ENCODE assay signal across 1 cellular context in the genomic region with DNA sequence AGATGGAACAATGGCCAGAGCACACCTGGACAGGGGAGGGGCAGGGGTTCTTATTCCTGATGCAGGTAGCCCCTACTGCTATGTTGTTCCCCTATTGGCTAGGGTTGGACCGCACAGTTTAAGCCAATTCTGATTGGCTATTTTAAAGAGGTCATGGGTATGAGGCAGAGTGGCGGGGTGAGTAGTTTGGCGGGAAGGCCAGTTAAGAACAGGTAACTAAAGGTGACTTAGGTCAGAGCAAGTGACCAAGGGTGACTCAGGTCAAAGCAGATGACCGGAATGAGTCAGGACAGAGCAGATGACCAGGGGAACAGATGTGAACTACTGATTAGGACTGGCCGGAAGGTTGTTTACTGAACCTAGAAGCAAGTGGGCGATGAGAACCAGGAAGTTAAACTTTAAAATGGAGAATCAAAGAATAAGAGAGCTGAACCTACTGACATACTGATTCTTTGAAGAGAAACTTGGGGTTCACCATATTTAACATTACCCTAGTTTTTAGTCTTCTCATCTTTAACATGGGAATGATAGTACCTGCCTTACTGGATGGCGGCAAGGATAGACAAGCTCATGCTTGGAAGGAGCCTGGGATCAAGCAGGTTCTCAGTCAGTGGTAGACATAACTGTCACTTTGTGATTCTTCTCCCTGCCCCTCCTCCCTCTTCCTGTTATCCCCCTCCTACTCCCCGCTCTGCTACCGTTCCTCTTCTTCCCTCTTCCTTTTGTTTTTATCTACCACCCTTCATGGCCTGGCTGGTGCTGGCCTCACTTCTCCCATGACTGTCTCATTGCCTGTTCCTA.
TF ChIP-seq lines count a peak whose summit lies in the region.

No MANE protein-coding gene starts in this region.

TF ChIP-seq in K562, 482 proteins besides CTCF, POLR2A, EP300 and RAD21 (continued from another document and continues in another):
- no peak for TF ChIP-seq CBFB (CRISPR knock-in tag; IDR thresholded peaks at IDR 0.05)
- TF ChIP-seq RCOR1 (IDR thresholded peaks at IDR 0.05; ENCODE audit: borderline replicate concordance in 1 of 2, low read depth in 2 of 2, low read length in 2 of 2), result peak in 1 of 2 experiments; percentile 77; a peak in 1 of 4 replicates
- TF ChIP-seq, protein P1, sequence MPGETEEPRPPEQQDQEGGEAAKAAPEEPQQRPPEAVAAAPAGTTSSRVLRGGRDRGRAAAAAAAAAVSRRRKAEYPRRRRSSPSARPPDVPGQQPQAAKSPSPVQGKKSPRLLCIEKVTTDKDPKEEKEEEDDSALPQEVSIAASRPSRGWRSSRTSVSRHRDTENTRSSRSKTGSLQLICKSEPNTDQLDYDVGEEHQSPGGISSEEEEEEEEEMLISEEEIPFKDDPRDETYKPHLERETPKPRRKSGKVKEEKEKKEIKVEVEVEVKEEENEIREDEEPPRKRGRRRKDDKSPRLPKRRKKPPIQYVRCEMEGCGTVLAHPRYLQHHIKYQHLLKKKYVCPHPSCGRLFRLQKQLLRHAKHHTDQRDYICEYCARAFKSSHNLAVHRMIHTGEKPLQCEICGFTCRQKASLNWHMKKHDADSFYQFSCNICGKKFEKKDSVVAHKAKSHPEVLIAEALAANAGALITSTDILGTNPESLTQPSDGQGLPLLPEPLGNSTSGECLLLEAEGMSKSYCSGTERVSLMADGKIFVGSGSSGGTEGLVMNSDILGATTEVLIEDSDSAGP (CRISPR knock-in tag; IDR thresholded peaks at IDR 0.05), result no peak
- TF ChIP-seq ZNF644 (tag; IDR thresholded peaks at IDR 0.05; ENCODE audit: low read depth), result peak; percentile 92
- TF ChIP-seq SREBF2 (CRISPR knock-in tag; IDR thresholded peaks at IDR 0.05), result no peak
- TF ChIP-seq ZNF408 (CRISPR knock-in tag; IDR thresholded peaks at IDR 0.05; ENCODE audit: low read depth), result no peak
- TF ChIP-seq PRDM10 (IDR thresholded peaks at IDR 0.05; ENCODE audit: partially characterized antibody), result peak; percentile 16
- TF ChIP-seq ADNP (tag; IDR thresholded peaks at IDR 0.05), result peak; percentile 75
- no peak for TF ChIP-seq XRCC4 (IDR thresholded peaks at IDR 0.05; ENCODE audit: extremely low read depth, insufficient read depth, insufficient read length)
- 0 out of 2 replicates have a peak, but pooled peaks have one; percentile 39 for TF ChIP-seq GABPB1 (CRISPR knock-in tag; IDR thresholded peaks at IDR 0.05)
- TF ChIP-seq, protein P2, sequence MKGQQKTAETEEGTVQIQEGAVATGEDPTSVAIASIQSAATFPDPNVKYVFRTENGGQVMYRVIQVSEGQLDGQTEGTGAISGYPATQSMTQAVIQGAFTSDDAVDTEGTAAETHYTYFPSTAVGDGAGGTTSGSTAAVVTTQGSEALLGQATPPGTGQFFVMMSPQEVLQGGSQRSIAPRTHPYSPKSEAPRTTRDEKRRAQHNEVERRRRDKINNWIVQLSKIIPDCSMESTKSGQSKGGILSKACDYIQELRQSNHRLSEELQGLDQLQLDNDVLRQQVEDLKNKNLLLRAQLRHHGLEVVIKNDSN (CRISPR knock-in tag; IDR thresholded peaks at IDR 0.05), result peak; percentile 60
- TF ChIP-seq CCAR2 (IDR thresholded peaks at IDR 0.05; ENCODE audit: low read depth, low read length), result no peak
- peak; percentile 61; the same call in 1 of the 2 replicates for TF ChIP-seq EHMT2 (IDR thresholded peaks at IDR 0.05)
- TF ChIP-seq GATAD2B (IDR thresholded peaks at IDR 0.05; ENCODE audit: borderline replicate concordance), result peak; percentile 69
- peak; percentile 91 for TF ChIP-seq CBFA2T3 (IDR thresholded peaks at IDR 0.05)
- TF ChIP-seq ZNF134 (CRISPR knock-in tag; conservative IDR thresholded peaks at IDR 0.05), result no peak
- TF ChIP-seq ZKSCAN3 (CRISPR knock-in tag; IDR thresholded peaks at IDR 0.05), result 0 out of 2 replicates have a peak, but pooled peaks have one; percentile 34
- no peak for TF ChIP-seq NR1H2 (CRISPR knock-in tag; IDR thresholded peaks at IDR 0.05)
- peak; percentile 83 for TF ChIP-seq MEF2D (tag; conservative IDR thresholded peaks at IDR 0.05; ENCODE audit: low read depth)
- TF ChIP-seq ZNF586 (CRISPR knock-in tag; conservative IDR thresholded peaks at IDR 0.05), result no peak; the same call in 1 of the 2 replicates
- TF ChIP-seq U2AF1 (optimal IDR thresholded peaks at IDR 0.05; ENCODE audit: low read depth, low read length), result no peak
- TF ChIP-seq ZNF830 (CRISPR knock-in tag; IDR thresholded peaks at IDR 0.05), result no peak
- TF ChIP-seq ZC3H8 (IDR thresholded peaks at IDR 0.05), result no peak
- TF ChIP-seq HOXB6 (CRISPR knock-in tag; IDR thresholded peaks at IDR 0.05; ENCODE audit: borderline replicate concordance), result no peak
- 0 out of 2 replicates have a peak, but pooled peaks have one; percentile 43 for TF ChIP-seq NFXL1 (CRISPR knock-in tag; IDR thresholded peaks at IDR 0.05)
- TF ChIP-seq ATF2 (CRISPR knock-in tag; IDR thresholded peaks at IDR 0.05), result no peak
- no peak; the same call in 1 of the 2 replicates for TF ChIP-seq ZNF354B (CRISPR knock-in tag; IDR thresholded peaks at IDR 0.05)
- TF ChIP-seq MXD1 (CRISPR knock-in tag; IDR thresholded peaks at IDR 0.05; ENCODE audit: borderline replicate concordance, poor library complexity, severe bottlenecking), result no peak
- TF ChIP-seq, protein P3, sequence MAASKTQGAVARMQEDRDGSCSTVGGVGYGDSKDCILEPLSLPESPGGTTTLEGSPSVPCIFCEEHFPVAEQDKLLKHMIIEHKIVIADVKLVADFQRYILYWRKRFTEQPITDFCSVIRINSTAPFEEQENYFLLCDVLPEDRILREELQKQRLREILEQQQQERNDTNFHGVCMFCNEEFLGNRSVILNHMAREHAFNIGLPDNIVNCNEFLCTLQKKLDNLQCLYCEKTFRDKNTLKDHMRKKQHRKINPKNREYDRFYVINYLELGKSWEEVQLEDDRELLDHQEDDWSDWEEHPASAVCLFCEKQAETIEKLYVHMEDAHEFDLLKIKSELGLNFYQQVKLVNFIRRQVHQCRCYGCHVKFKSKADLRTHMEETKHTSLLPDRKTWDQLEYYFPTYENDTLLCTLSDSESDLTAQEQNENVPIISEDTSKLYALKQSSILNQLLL (CRISPR knock-in tag; IDR thresholded peaks at IDR 0.05; ENCODE audit: borderline replicate concordance), result no peak
- TF ChIP-seq RBM17 (IDR thresholded peaks at IDR 0.05; ENCODE audit: borderline replicate concordance, low read depth, low read length), result no peak
- TF ChIP-seq ZNF561 (CRISPR knock-in tag; conservative IDR thresholded peaks at IDR 0.05), result no peak
- TF ChIP-seq GATA2 (CRISPR knock-in tag; IDR thresholded peaks at IDR 0.05), result peak; percentile 76; the same call in 1 of the 2 replicates
- TF ChIP-seq GATAD2A (IDR thresholded peaks at IDR 0.05), result peak; percentile 37; the same call in 1 of the 2 replicates
- TF ChIP-seq MAFG (tag; conservative IDR thresholded peaks at IDR 0.05), result peak; percentile 89
- TF ChIP-seq, protein P4, sequence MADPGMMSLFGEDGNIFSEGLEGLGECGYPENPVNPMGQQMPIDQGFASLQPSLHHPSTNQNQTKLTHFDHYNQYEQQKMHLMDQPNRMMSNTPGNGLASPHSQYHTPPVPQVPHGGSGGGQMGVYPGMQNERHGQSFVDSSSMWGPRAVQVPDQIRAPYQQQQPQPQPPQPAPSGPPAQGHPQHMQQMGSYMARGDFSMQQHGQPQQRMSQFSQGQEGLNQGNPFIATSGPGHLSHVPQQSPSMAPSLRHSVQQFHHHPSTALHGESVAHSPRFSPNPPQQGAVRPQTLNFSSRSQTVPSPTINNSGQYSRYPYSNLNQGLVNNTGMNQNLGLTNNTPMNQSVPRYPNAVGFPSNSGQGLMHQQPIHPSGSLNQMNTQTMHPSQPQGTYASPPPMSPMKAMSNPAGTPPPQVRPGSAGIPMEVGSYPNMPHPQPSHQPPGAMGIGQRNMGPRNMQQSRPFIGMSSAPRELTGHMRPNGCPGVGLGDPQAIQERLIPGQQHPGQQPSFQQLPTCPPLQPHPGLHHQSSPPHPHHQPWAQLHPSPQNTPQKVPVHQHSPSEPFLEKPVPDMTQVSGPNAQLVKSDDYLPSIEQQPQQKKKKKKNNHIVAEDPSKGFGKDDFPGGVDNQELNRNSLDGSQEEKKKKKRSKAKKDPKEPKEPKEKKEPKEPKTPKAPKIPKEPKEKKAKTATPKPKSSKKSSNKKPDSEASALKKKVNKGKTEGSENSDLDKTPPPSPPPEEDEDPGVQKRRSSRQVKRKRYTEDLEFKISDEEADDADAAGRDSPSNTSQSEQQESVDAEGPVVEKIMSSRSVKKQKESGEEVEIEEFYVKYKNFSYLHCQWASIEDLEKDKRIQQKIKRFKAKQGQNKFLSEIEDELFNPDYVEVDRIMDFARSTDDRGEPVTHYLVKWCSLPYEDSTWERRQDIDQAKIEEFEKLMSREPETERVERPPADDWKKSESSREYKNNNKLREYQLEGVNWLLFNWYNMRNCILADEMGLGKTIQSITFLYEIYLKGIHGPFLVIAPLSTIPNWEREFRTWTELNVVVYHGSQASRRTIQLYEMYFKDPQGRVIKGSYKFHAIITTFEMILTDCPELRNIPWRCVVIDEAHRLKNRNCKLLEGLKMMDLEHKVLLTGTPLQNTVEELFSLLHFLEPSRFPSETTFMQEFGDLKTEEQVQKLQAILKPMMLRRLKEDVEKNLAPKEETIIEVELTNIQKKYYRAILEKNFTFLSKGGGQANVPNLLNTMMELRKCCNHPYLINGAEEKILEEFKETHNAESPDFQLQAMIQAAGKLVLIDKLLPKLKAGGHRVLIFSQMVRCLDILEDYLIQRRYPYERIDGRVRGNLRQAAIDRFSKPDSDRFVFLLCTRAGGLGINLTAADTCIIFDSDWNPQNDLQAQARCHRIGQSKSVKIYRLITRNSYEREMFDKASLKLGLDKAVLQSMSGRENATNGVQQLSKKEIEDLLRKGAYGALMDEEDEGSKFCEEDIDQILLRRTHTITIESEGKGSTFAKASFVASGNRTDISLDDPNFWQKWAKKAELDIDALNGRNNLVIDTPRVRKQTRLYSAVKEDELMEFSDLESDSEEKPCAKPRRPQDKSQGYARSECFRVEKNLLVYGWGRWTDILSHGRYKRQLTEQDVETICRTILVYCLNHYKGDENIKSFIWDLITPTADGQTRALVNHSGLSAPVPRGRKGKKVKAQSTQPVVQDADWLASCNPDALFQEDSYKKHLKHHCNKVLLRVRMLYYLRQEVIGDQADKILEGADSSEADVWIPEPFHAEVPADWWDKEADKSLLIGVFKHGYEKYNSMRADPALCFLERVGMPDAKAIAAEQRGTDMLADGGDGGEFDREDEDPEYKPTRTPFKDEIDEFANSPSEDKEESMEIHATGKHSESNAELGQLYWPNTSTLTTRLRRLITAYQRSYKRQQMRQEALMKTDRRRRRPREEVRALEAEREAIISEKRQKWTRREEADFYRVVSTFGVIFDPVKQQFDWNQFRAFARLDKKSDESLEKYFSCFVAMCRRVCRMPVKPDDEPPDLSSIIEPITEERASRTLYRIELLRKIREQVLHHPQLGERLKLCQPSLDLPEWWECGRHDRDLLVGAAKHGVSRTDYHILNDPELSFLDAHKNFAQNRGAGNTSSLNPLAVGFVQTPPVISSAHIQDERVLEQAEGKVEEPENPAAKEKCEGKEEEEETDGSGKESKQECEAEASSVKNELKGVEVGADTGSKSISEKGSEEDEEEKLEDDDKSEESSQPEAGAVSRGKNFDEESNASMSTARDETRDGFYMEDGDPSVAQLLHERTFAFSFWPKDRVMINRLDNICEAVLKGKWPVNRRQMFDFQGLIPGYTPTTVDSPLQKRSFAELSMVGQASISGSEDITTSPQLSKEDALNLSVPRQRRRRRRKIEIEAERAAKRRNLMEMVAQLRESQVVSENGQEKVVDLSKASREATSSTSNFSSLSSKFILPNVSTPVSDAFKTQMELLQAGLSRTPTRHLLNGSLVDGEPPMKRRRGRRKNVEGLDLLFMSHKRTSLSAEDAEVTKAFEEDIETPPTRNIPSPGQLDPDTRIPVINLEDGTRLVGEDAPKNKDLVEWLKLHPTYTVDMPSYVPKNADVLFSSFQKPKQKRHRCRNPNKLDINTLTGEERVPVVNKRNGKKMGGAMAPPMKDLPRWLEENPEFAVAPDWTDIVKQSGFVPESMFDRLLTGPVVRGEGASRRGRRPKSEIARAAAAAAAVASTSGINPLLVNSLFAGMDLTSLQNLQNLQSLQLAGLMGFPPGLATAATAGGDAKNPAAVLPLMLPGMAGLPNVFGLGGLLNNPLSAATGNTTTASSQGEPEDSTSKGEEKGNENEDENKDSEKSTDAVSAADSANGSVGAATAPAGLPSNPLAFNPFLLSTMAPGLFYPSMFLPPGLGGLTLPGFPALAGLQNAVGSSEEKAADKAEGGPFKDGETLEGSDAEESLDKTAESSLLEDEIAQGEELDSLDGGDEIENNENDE (IDR thresholded peaks at IDR 0.05; ENCODE audit: low read depth, low read length), result no peak
- TF ChIP-seq KLF10 (CRISPR knock-in tag; IDR thresholded peaks at IDR 0.05), result no peak
- no peak for TF ChIP-seq PHF20 (IDR thresholded peaks at IDR 0.05; ENCODE audit: partially characterized antibody)
